In the genomic region with DNA sequence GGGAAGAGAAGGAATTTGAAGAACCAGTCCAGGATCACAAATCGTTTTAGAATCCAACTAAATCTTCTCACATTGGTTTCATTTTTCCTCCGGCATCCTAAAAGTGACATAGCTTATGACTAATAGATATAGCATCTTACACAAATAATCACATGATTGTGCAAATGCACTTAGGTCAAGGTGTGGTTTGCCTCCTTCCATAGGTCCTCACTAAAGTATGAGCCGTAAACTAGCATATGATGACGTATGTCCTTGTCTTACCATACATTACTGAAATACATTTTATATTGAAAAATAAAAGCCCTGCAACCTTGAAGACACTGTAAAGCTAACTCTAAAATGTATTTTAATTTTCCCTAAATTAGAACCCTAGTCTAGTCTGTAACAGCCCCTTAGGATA, we compare ENCODE assay signal across 20 cellular contexts.
DNase-seq lines count a peak whose midpoint lies in the region; ATAC-seq and TF ChIP-seq lines count a peak whose summit lies in the region.
"Had no signal": no experiment of that assay in that cellular context is flagged by ENCODE, and none has a peak within 500 bp of the region (broad histone marks: within the 10 kb centered on the region; RNA-seq: fewer than 3 reads in every experiment).

No MANE protein-coding gene starts in this region.

- H3K4me3 ChIP-seq in breast epithelium (no peak overlapping the region), PC-3 (ENCODE audit: low read length) (no peak overlapping the region), stomach (no peak overlapping the region)
- H3K4me3 ChIP-seq: BLaER1 had no signal

- H3K27me3 ChIP-seq in breast epithelium = no peaks in the 10 kb centered on the region
- H3K27me3 ChIP-seq in PC-3 (ENCODE audit: low read length) = no peaks in the 10 kb centered on the region
- H3K27me3 ChIP-seq in stomach = no peaks in the 10 kb centered on the region
- H3K27me3 ChIP-seq: BLaER1 had no signal

- peak; percentile 33 for DNase-seq in MCF 10A (ENCODE audit: unreplicated experiment)
- DNase-seq in breast epithelium (ENCODE audit: low spot score in 2 of 2) = no peak
- DNase-seq in HT1080 (ENCODE audit: low read depth) = peak; percentile 15
- peak; percentile 3 for DNase-seq in PC-3
- DNase-seq in osteocyte (ENCODE audit: extremely low spot score, unreplicated experiment) = no peak
- DNase-seq in stomach = no peak
- DNase-seq in NCI-H2196 treated with DMSO at 0.1 percent for 48 hours (lab: John Stamatoyannopoulos, UW; ENCODE audit: unreplicated experiment) = no peak
- DNase-seq: CD4-positive, alpha-beta T cell; CD8-positive, alpha-beta memory T cell; DMS 273 treated with DMSO at 0.1 percent for 48 hours; DMS79; GF-D8; GOT3; H7; HCEC 1CT had no signal

- no peak overlapping the region for H3K9ac ChIP-seq in PC-3 (ENCODE audit: low read length)
- H3K9ac ChIP-seq: BLaER1 had no signal

- POLR2A ChIA-PET in MCF 10A (lab: Yijun Ruan, JAX) (no interaction called here), PC-3 (lab: Charles Lee; ENCODE audit: unreplicated experiment) (no interaction called here)

- H3K4me1 Mint-ChIP-seq in MCF 10A (ENCODE audit: insufficient read depth, unreplicated experiment) (peaks cover 4% of the 10 kb centered on the region), osteocyte (ENCODE audit: unreplicated experiment) (peaks cover 41% of the 10 kb centered on the region)
- H3K4me1 Mint-ChIP-seq: B cell; CD8-positive, alpha-beta memory T cell had no signal

- H3K79me2 ChIP-seq in PC-3 (ENCODE audit: low read length) = no peaks in the 10 kb centered on the region

- no peak for TF ChIP-seq EP300 in stomach (IDR thresholded peaks at IDR 0.05)

- no peaks in the 10 kb centered on the region for H3K9me3 ChIP-seq in breast epithelium
- H3K9me3 ChIP-seq in PC-3 (ENCODE audit: low read length) = no peaks in the 10 kb centered on the region
- no peaks in the 10 kb centered on the region for H3K9me3 ChIP-seq in stomach
- H3K9me3 ChIP-seq: BLaER1 had no signal

- H3K9me2 ChIP-seq in PC-3 (replicated peaks; ENCODE audit: low read length) = no peaks in the 10 kb centered on the region

- TF ChIP-seq CTCF in MCF 10A (IDR thresholded peaks at IDR 0.05; ENCODE audit: unreplicated experiment) (no peak), breast epithelium (IDR thresholded peaks at IDR 0.05) (no peak), PC-3 (conservative IDR thresholded peaks at IDR 0.05; ENCODE audit: low read depth, low read length) (no peak), osteocyte (IDR thresholded peaks at IDR 0.05) (no peak), stomach (IDR thresholded peaks at IDR 0.05) (no peak)

- H4K20me1 ChIP-seq in PC-3 (ENCODE audit: low read length) = no peaks in the 10 kb centered on the region
- H4K20me1 ChIP-seq: BLaER1 had no signal

- whole genome bisulfite sequencing in stomach, 5 donors = 69 to 83% (median 78%) methylated on average over 4 of the region's 4 CpGs

- H3K27ac ChIP-seq in breast epithelium (no peak overlapping the region), PC-3 (ENCODE audit: low read length) (no peak overlapping the region), stomach (no peak overlapping the region)
- H3K27ac ChIP-seq: 22Rv1, BLaER1, C4-2B had no signal

- H3F3A ChIP-seq in PC-3 (ENCODE audit: low read length, unreplicated experiment) = no peaks in the 10 kb centered on the region

- ATAC-seq in PC-3 (no peak), GM18873 (IDR thresholded peaks at IDR 0.05; ENCODE audit: low FRiP score, unreplicated experiment) (no peak)

- no peak overlapping the region for H3K4me2 ChIP-seq in PC-3 (ENCODE audit: low read length)
- H3K4me2 ChIP-seq: BLaER1 had no signal

- H3K4me3 Mint-ChIP-seq in MCF 10A (ENCODE audit: unreplicated experiment) = no peak overlapping the region
- no peak overlapping the region for H3K4me3 Mint-ChIP-seq in osteocyte (ENCODE audit: unreplicated experiment)
- H3K4me3 Mint-ChIP-seq: B cell; CD4-positive, alpha-beta T cell; CD8-positive, alpha-beta memory T cell had no signal

- no peaks in the 10 kb centered on the region for H3K36me3 Mint-ChIP-seq in MCF 10A (ENCODE audit: insufficient read depth, unreplicated experiment)
- H3K36me3 Mint-ChIP-seq in osteocyte (ENCODE audit: unreplicated experiment) = no peaks in the 10 kb centered on the region
- H3K36me3 Mint-ChIP-seq: CD8-positive, alpha-beta memory T cell had no signal

- no peak overlapping the region for H2AFZ ChIP-seq in PC-3 (ENCODE audit: low read length)

- H3K27me3 Mint-ChIP-seq in MCF 10A (ENCODE audit: insufficient read depth, unreplicated experiment) (no peaks in the 10 kb centered on the region), osteocyte (ENCODE audit: unreplicated experiment) (no peaks in the 10 kb centered on the region)
- H3K27me3 Mint-ChIP-seq: B cell; CD4-positive, alpha-beta T cell; CD8-positive, alpha-beta memory T cell had no signal

- TF ChIP-seq POLR2A in breast epithelium (IDR thresholded peaks at IDR 0.05) = no peak
- no peak for TF ChIP-seq POLR2A in stomach (IDR thresholded peaks at IDR 0.05)

- intact Hi-C loops in MCF 10A (cut with micrococcal nuclease) (no loop called here), breast epithelium (cut with DNase I; ENCODE audit: low total_unique reads) (no loop called here), PC-3 (cut with micrococcal nuclease) (no loop called here), stomach (cut with DNase I; ENCODE audit: low total_unique reads) (no loop called here)

- H3K9me3 Mint-ChIP-seq in MCF 10A (ENCODE audit: unreplicated experiment) (peaks cover 14% of the 10 kb centered on the region), osteocyte (ENCODE audit: unreplicated experiment) (no peaks in the 10 kb centered on the region)

- no peaks in the 10 kb centered on the region for H3K4me1 ChIP-seq in breast epithelium
- H3K4me1 ChIP-seq in PC-3 (ENCODE audit: insufficient read depth, low read length) = no peaks in the 10 kb centered on the region
- no peaks in the 10 kb centered on the region for H3K4me1 ChIP-seq in stomach
- H3K4me1 ChIP-seq: BLaER1 had no signal

- H3K27ac Mint-ChIP-seq in MCF 10A (ENCODE audit: low read depth, unreplicated experiment) = no peak overlapping the region
- H3K27ac Mint-ChIP-seq in osteocyte (ENCODE audit: unreplicated experiment) = peak overlapping the region; percentile 54
- H3K27ac Mint-ChIP-seq: B cell; CD4-positive, alpha-beta T cell; CD8-positive, alpha-beta memory T cell had no signal

- no peaks in the 10 kb centered on the region for H3K36me3 ChIP-seq in breast epithelium
- H3K36me3 ChIP-seq in PC-3 (ENCODE audit: low read depth, low read length) = no peaks in the 10 kb centered on the region
- no peaks in the 10 kb centered on the region for H3K36me3 ChIP-seq in stomach
- H3K36me3 ChIP-seq: BLaER1 had no signal

- CTCF ChIA-PET in MCF 10A (lab: Yijun Ruan, JAX) = no interaction called here
- CTCF ChIA-PET in PC-3 (lab: Charles Lee) = no interaction called here

- BruUV-seq in MCF 10A (replicated peaks; lab: Mats Ljungman, UMichigan) = no TSS peak
- no TSS peak for BruUV-seq in PC-3 (replicated peaks; lab: Mats Ljungman, UMichigan)

Comparison
In these comparisons a context has a peak if more than half of its experiments do, and no peak if none do; other contexts are left out.
1. DNase-seq: peak in MCF 10A (single experiment), HT1080 (single experiment) and PC-3 (single experiment); none in breast epithelium (0 of 2), osteocyte (single experiment), stomach (single experiment) and NCI-H2196 treated with DMSO at 0.1 percent for 48 hours (single experiment).